In the genomic region with DNA sequence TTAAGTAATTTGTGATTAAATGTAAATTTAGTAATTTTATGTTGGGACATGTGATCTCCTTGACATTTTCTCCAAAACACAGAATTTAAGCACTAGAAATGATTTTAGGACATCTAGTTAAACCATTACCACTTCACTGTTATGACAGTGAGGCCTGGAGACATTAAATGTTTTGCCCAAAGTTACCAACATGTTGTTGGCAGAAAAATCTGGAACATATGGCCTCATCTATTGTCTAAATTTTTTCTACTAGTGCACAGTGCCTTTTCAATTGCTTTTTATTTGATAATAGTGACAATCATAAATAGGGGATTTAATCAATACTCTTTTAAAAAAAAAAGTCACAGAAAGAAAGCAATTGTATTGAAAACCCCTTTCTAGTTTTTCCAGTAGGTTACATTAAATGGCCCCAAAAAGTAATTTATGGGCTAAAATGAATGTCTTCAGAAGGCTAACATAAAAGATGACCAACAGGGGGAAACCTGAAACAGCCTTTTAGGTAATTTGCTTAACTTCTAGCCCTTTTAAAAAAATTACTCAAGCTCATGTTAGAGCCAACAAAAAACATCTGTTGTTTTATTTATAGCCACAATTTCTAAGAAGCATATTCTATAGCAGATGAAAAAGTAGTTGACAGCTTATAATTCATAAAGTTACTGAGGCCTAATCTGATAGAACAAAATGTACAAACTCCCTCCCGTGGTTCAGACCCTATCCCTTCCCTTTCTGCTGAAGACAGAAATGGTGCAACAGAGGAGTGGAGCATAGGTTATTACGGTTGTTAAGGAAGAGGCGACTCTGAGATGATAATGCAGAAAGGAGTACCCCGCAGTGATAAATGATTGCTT, we compare ENCODE assay signal across 11 cellular contexts. TPM values are rescaled to one million over a fixed set of nuclear protein-coding genes. Genes with fewer than 3 reads are reported as not detected.
DNase-seq lines count a peak whose midpoint lies in the region; ATAC-seq and TF ChIP-seq lines count a peak whose summit lies in the region.
"Had no signal": no experiment of that assay in that cellular context is flagged by ENCODE, and none has a peak within 500 bp of the region (broad histone marks: within the 10 kb centered on the region; RNA-seq: fewer than 3 reads in every experiment).

No MANE protein-coding gene starts in this region.

- no peaks in the 10 kb centered on the region for H3K27me3 Mint-ChIP-seq in activated CD4-positive, alpha-beta T cell treated with anti-CD3 and anti-CD28 coated beads, Interleukin-2, amount 10 ng/mL, durations not matched to agents 24 days and 14 days

- H3K27ac Mint-ChIP-seq in activated CD4-positive, alpha-beta T cell treated with anti-CD3 and anti-CD28 coated beads, Interleukin-2, amount 10 ng/mL, durations not matched to agents 24 days and 14 days: peak overlapping the region; percentile 56

- peaks cover 9% of the 10 kb centered on the region for H3K36me3 Mint-ChIP-seq in activated CD4-positive, alpha-beta T cell treated with anti-CD3 and anti-CD28 coated beads, Interleukin-2, amount 10 ng/mL, durations not matched to agents 24 days and 14 days (ENCODE audit: low read depth)

- H3K4me1 Mint-ChIP-seq in activated CD4-positive, alpha-beta T cell treated with anti-CD3 and anti-CD28 coated beads, Interleukin-2, amount 10 ng/mL, durations not matched to agents 24 days and 14 days: peaks cover 55% of the 10 kb centered on the region

- H3K4me3 ChIP-seq in RWPE2 (ENCODE audit: severe bottlenecking) (no peak overlapping the region), right cardiac atrium (ENCODE audit: low read length) (no peak overlapping the region), suprapubic skin (no peak overlapping the region)
- H3K4me3 ChIP-seq: BLaER1 treated with 17β-estradiol and CSF1 and Interleukin-3, amounts not matched to agents 10 nM and 100 nM had no signal

- no peak overlapping the region for H3K4me3 Mint-ChIP-seq in activated CD4-positive, alpha-beta T cell treated with anti-CD3 and anti-CD28 coated beads, Interleukin-2, amount 10 ng/mL, durations not matched to agents 24 days and 14 days

- TF ChIP-seq CTCF in RWPE2 (IDR thresholded peaks at IDR 0.05; ENCODE audit: poor library complexity, severe bottlenecking) (peak; percentile 25), suprapubic skin (IDR thresholded peaks at IDR 0.05) (peak in 1 of 2 donors; percentile 21)

- TF ChIP-seq EP300 in suprapubic skin (IDR thresholded peaks at IDR 0.05): no peak

- intact Hi-C loops in activated CD4-positive, alpha-beta T cell treated with anti-CD3 and anti-CD28 coated beads, Interleukin-2, amount 10 ng/mL, durations not matched to agents 24 days and 14 days (cut with micrococcal nuclease): no loop called here
- intact Hi-C loops in right cardiac atrium (cut with DNase I): loop anchor here in 2 of 4 donors (10.0 kb wide), 2 partner anchors 47 to 447 kb away; a partner anchor contains a TSS

- DNase-seq in activated CD4-positive, alpha-beta T cell treated with anti-CD3 and anti-CD28 coated beads, Interleukin-2, amount 10 ng/mL, durations not matched to agents 24 days and 14 days: no peak
- no peak for DNase-seq in activated CD4-positive, alpha-beta T cell treated with anti-CD3 and anti-CD28 coated beads for 48 hours
- DNase-seq in RWPE2 (ENCODE audit: low spot score) (no peak), right cardiac atrium (no peak), suprapubic skin (ENCODE audit: low spot score in 2 of 2) (no peak), SW 1271 (lab: John Stamatoyannopoulos, UW) (no peak)
- no peak for DNase-seq in stimulated activated CD4-positive, alpha-beta T cell treated with anti-CD3 and anti-CD28 coated beads, Interleukin-4, amount 100 ng/mL, for 4 hours
- DNase-seq: NCI-H1436, posterior cingulate gyrus had no signal

- H3K27ac ChIP-seq in RWPE2 (ENCODE audit: poor library complexity, severe bottlenecking) (no peak overlapping the region), right cardiac atrium (ENCODE audit: low read length) (peak overlapping the region; percentile 47), suprapubic skin (peak overlapping the region; percentile 35)

- H3K4me1 ChIP-seq in RWPE2 (ENCODE audit: insufficient read depth, poor library complexity, severe bottlenecking): peaks cover 10% of the 10 kb centered on the region
- H3K4me1 ChIP-seq in right cardiac atrium (ENCODE audit: control insufficient read depth, insufficient read depth, low read length): peaks cover 25% of the 10 kb centered on the region
- H3K4me1 ChIP-seq in suprapubic skin: peaks cover 90% of the 10 kb centered on the region

- ATAC-seq in RWPE2 (ENCODE audit: low read depth) (no peak), right cardiac atrium (peak in 1 of 2 donors; percentile 12), GM21825 (IDR thresholded peaks at IDR 0.05; ENCODE audit: unreplicated experiment) (no peak)

- H3K9me3 Mint-ChIP-seq in activated CD4-positive, alpha-beta T cell treated with anti-CD3 and anti-CD28 coated beads, Interleukin-2, amount 10 ng/mL, durations not matched to agents 24 days and 14 days: no peaks in the 10 kb centered on the region

- H3K9me3 ChIP-seq in RWPE2 (ENCODE audit: severe bottlenecking): no peaks in the 10 kb centered on the region
- no peaks in the 10 kb centered on the region for H3K9me3 ChIP-seq in right cardiac atrium (ENCODE audit: control insufficient read depth, low read length)
- no peaks in the 10 kb centered on the region for H3K9me3 ChIP-seq in suprapubic skin
- H3K9me3 ChIP-seq: BLaER1 treated with 17β-estradiol and CSF1 and Interleukin-3, amounts not matched to agents 10 nM and 100 nM had no signal

- H3K27me3 ChIP-seq in RWPE2 (ENCODE audit: insufficient read depth, poor library complexity, severe bottlenecking) (no peaks in the 10 kb centered on the region), right cardiac atrium (ENCODE audit: control insufficient read depth, insufficient read depth) (no peaks in the 10 kb centered on the region), suprapubic skin (no peaks in the 10 kb centered on the region)
- H3K27me3 ChIP-seq: BLaER1 treated with 17β-estradiol and CSF1 and Interleukin-3, amounts not matched to agents 10 nM and 100 nM had no signal

- WGBS in right cardiac atrium: 32% methylated on average over 4 of the region's 4 CpGs
- 45% methylated on average over 4 of the region's 4 CpGs for WGBS in suprapubic skin

- TF ChIP-seq POLR2A in suprapubic skin (IDR thresholded peaks at IDR 0.05): no peak

- H3K36me3 ChIP-seq in RWPE2 (ENCODE audit: low read depth) (peaks cover 7% of the 10 kb centered on the region), suprapubic skin (peaks cover 8% of the 10 kb centered on the region)

RNA-seq across cellular contexts. Expression of a gene that starts 45.8 kb away (rescaled TPM):
- total RNA-seq in activated CD4-positive, alpha-beta T cell treated with anti-CD3 and anti-CD28 coated beads, Interleukin-2, amount 10 ng/mL, durations not matched to agents 24 days and 14 days: 35.2 and 38.6 TPM in 2 replicates
- total RNA-seq in right cardiac atrium (100 to 1,000 TPM in 3 of 4 donors, 10 to 100 TPM in 1; 64.9 to 170 (median 116) TPM), suprapubic skin (100 to 1,000 TPM in 3 of 4 donors, 10 to 100 TPM in 1; 96.5 to 257 (median 181) TPM)
- 29.7 TPM for polyA plus RNA-seq in right cardiac atrium
